In the genomic region with DNA sequence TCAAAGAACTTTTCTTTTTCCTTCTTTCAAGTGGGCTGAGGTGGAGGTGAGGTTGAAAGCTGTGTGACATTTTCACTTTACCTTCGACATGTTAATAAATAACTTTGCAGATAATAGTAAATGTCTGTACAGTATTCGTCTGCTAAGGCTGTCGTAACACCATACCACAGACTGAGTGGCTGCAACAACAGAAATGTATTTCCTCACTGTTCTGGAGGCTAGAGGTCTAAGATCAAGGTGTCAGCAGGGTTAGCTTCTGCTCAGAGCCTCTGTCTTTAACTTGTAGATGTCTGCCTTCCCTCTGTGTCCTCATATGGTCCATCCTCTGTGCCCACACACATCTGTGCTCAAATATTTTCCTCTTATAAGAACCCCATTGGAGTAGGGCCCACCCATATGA, we compare ENCODE assay signal across 22 cellular contexts. TPM values are rescaled to one million over a fixed set of nuclear protein-coding genes. Genes with fewer than 3 reads are reported as not detected.
DNase-seq lines count a peak whose midpoint lies in the region; ATAC-seq lines count a peak whose summit lies in the region.
"Had no signal": no experiment of that assay in that cellular context is flagged by ENCODE, and none has a peak within 500 bp of the region (broad histone marks: within the 10 kb centered on the region; RNA-seq: fewer than 3 reads in every experiment).

No MANE protein-coding gene starts in this region.

- no peaks in the 10 kb centered on the region for H3K27me3 ChIP-seq in HAP-1 (ENCODE audit: low read depth)
- H3K27me3 ChIP-seq: heart left ventricle, vagina had no signal

- DNase-seq in HuH-7 (ENCODE audit: low spot score) (peak; percentile 36), amniotic epithelial cell (ENCODE audit: low read depth) (peak; percentile 64), left colon (no peak), sciatic nerve (ENCODE audit: low spot score) (no peak), HAP-1 (ENCODE audit: low spot score in 2 of 2) (no peak), superior temporal gyrus (ENCODE audit: extremely low spot score) (no peak), NCI-H2081 (lab: John Stamatoyannopoulos, UW) (no peak)
- DNase-seq: activated CD4-positive, alpha-beta memory T cell treated with anti-CD3 and anti-CD28 coated beads, Interleukin-2, amount 10 ng/mL, durations not matched to agents 7 days and 5 days; activated CD4-positive, CD25-positive, alpha-beta regulatory T cell; activated gamma-delta T cell; Calu3; dermis blood vessel endothelial cell; GM23248; heart left ventricle; NCI-H1436 treated with DMSO at 0.1 percent for 48 hours; NCI-H2171 treated with DMSO at 0.1 percent for 48 hours; NCI-H526 treated with DMSO at 0.1 percent for 48 hours; stimulated activated CD4-positive, alpha-beta T cell treated with anti-CD3 and anti-CD28 coated beads, Interleukin-12 subunit alpha, Interleukin-12 subunit beta, amount 100 ng/mL, for 4 hours; stimulated activated CD4-positive, alpha-beta T cell treated with anti-CD3 and anti-CD28 coated beads, Interleukin-4, amount 100 ng/mL, for 4 hours; T1000 had no signal

- intact Hi-C loops in left colon (cut with DNase I, micrococcal nuclease) (no loop called here), sciatic nerve (cut with DNase I) (no loop called here)

- no peak overlapping the region for H3K4me3 ChIP-seq in HAP-1
- H3K4me3 ChIP-seq: GM23248, vagina had no signal

- H3K36me3 ChIP-seq in HAP-1 (replicated peaks), result no peaks in the 10 kb centered on the region
- H3K36me3 ChIP-seq: heart left ventricle, vagina had no signal

- ATAC-seq in left colon (peak; percentile 82), sciatic nerve (peak; percentile 9), GM18519 (IDR thresholded peaks at IDR 0.05; ENCODE audit: low FRiP score, unreplicated experiment) (no peak)

- in situ Hi-C loops in HAP-1 (cut with MboI; ENCODE audit: low sequenced_read_pairs), result no loop called here

- 0 out of 2 replicates have a peak, but pooled peaks cover 2% of the 10 kb centered on the region for H3K4me1 ChIP-seq in HAP-1

- H3K9me3 ChIP-seq in HAP-1, result no peaks in the 10 kb centered on the region
- H3K9me3 ChIP-seq: heart left ventricle, vagina had no signal

RNA-seq across cellular contexts. Expression of gene PHACTR2, which starts 14.9 kb away (rescaled TPM):
- total RNA-seq in left colon (10 to 100 TPM; 50.3 to 54.4 TPM), sciatic nerve (141 TPM)

Comparison
In these comparisons a context has a peak if more than half of its experiments do, and no peak if none do; other contexts are left out.
1. DNase-seq: peak in HuH-7 (single experiment) and amniotic epithelial cell (single experiment); none in left colon (0 of 2), sciatic nerve (single experiment), HAP-1 (0 of 2), superior temporal gyrus (single experiment) and NCI-H2081 (0 of 2).